16 cellular contexts compared by ENCODE assay signal in genomic region chr11:85109141-85109540, GRCh38.
A peak's percentile ranks its signal among the peaks of the same experiment; 100 is the strongest.
DNase-seq lines count a peak whose midpoint lies in the region; ATAC-seq and TF ChIP-seq lines count a peak whose summit lies in the region.
"Had no signal": no experiment of that assay in that cellular context is flagged by ENCODE, and none has a peak within 500 bp of the region (broad histone marks: within the 10 kb centered on the region; RNA-seq: fewer than 3 reads in every experiment).

No MANE protein-coding gene starts in this region.

- H3K4me3 ChIP-seq in GM12865 (ENCODE audit: low read depth, low read length) (peak overlapping the region; percentile 19; the same call in 1 of the 2 replicates), mesendoderm (ENCODE audit: low read length) (no peak overlapping the region), SJCRH30 (no peak overlapping the region)
- H3K4me3 ChIP-seq: skin epidermis had no signal

- no peak overlapping the region for H3K23ac ChIP-seq in mesendoderm (ENCODE audit: low read length)

- H3K18ac ChIP-seq in mesendoderm (ENCODE audit: low read length): no peak overlapping the region

- DNase-seq in GM12865 (ENCODE audit: low read depth) (peak; percentile 54), mesendoderm (no peak), SJCRH30 (no peak), DMS79 (lab: John Stamatoyannopoulos, UW) (no peak), hepatic stellate cell (ENCODE audit: low spot score) (no peak)
- DNase-seq: ACHN; activated effector memory CD4-positive, alpha-beta T cell treated with anti-CD3 and anti-CD28 coated beads, Interleukin-2, amount 50 U/mL, for 16 hours; central memory CD4-positive, alpha-beta T cell; DND-41; H7; NCI-H446 had no signal

- ATAC-seq in GM19438 (IDR thresholded peaks at IDR 0.05; ENCODE audit: low read depth, unreplicated experiment) (peak; percentile 75), HG02763 (IDR thresholded peaks at IDR 0.05; ENCODE audit: unreplicated experiment) (peak; percentile 70), HG03439 (IDR thresholded peaks at IDR 0.05; ENCODE audit: unreplicated experiment) (peak; percentile 69)
- ATAC-seq: Right ventricle myocardium inferior had no signal

- no peak overlapping the region for H2BK120ac ChIP-seq in mesendoderm (ENCODE audit: low read depth, low read length)

- no peaks in the 10 kb centered on the region for H3K4me1 ChIP-seq in mesendoderm (ENCODE audit: control insufficient read depth, low read depth, low read length)
- H3K4me1 ChIP-seq in SJCRH30: no peaks in the 10 kb centered on the region

- H3K27ac ChIP-seq in mesendoderm (ENCODE audit: low read depth, low read length) (no peak overlapping the region), SJCRH30 (no peak overlapping the region)

- no peaks in the 10 kb centered on the region for H3K36me3 ChIP-seq in mesendoderm (ENCODE audit: control insufficient read depth, insufficient read depth, low read length)
- no peaks in the 10 kb centered on the region for H3K36me3 ChIP-seq in SJCRH30

- no peak for TF ChIP-seq CTCF in GM12865 (IDR thresholded peaks at IDR 0.05; ENCODE audit: insufficient read depth, low read depth, low read length, missing control alignments)

- no peaks in the 10 kb centered on the region for H3K9me3 ChIP-seq in SJCRH30 (replicated peaks)

- H2BK15ac ChIP-seq in mesendoderm (replicated peaks; ENCODE audit: low read depth): no peak overlapping the region

- H3K9ac ChIP-seq in mesendoderm (ENCODE audit: low read length): no peak overlapping the region

- no peaks in the 10 kb centered on the region for H3K79me1 ChIP-seq in mesendoderm (ENCODE audit: low read length)

- no CpG with 5 or more reads among the region's 4 CpGs for WGBS in mesendoderm (ENCODE audit: extremely low coverage, insufficient coverage, low lambda C conversion rate)

- no peak overlapping the region for H2AK5ac ChIP-seq in mesendoderm (ENCODE audit: low read length)

- no peak overlapping the region for H3K4ac ChIP-seq in mesendoderm (ENCODE audit: low read depth, low read length)

- no peaks in the 10 kb centered on the region for H3K79me2 ChIP-seq in mesendoderm (ENCODE audit: control insufficient read depth, insufficient read depth, low read length)

- H3K27me3 ChIP-seq in mesendoderm (ENCODE audit: insufficient read depth, low read length, poor library complexity): no peaks in the 10 kb centered on the region
- no peaks in the 10 kb centered on the region for H3K27me3 ChIP-seq in SJCRH30

- no peak overlapping the region for H2BK5ac ChIP-seq in mesendoderm (ENCODE audit: low read length)

- no peak overlapping the region for H3K56ac ChIP-seq in mesendoderm (ENCODE audit: low read length)

- H4K8ac ChIP-seq in mesendoderm (ENCODE audit: low read depth, low read length): no peak overlapping the region

- no peak overlapping the region for H3K4me2 ChIP-seq in mesendoderm (ENCODE audit: low read length)

- no peak overlapping the region for H4K5ac ChIP-seq in mesendoderm (ENCODE audit: low read length)
